ENCODE assay signal across 8 cellular contexts in the genomic region with DNA sequence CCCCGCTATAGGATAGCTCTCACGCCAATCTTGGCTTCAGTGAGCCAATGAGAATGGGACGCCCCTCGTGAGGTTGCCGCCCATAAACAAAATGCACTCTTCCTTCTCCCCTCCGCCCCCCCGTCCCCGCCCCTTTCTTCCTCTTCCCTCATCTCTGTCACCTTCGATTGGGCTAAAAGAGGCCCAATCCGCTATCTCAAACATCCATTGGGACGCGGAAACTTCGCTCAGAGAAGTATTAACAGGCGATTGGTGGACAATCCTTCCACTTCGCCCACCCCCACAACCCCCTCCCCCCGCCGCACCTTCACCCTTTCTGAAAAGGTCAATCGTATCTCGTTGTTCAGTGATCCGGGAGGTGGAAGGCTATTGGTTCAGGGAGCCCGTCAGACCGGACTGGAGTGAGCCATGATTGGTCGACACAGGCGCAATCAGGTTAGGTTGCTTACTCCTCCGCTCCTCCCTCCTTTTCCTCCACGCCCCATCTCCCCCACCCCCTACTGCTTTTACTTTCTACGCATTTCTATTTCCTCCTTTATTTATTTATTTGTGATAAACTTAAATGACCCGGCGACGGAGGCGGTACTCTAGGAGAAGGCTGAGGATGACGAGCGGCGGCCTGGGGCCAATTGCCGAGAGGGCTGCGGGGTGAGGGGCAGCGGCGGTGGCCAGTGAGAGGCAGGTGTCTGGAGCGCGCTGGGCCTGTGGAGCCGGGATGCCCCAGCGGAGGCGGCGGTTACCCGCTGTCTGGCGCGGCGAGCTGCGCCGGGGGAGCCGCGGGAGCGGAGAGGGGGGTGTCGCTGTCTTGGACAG. TPM values are rescaled to one million over a fixed set of nuclear protein-coding genes. Genes with fewer than 3 reads are reported as not detected.
DNase-seq lines count a peak whose midpoint lies in the region; ATAC-seq and TF ChIP-seq lines count a peak whose summit lies in the region.

No MANE protein-coding gene starts in this region.

- intact Hi-C loops in OCI-LY7 (cut with micrococcal nuclease; ENCODE audit: unreplicated experiment): loop anchor here (1.0 to 5.0 kb wide), 4 partner anchors 47 to 930 kb away; no protein-coding TSS in a partner anchor

- no TSS peak for BruUV-seq in OCI-LY7 (replicated peaks; lab: Mats Ljungman, UMichigan)

- peak; percentile 86 for ATAC-seq in GM21526 (IDR thresholded peaks at IDR 0.05; ENCODE audit: low FRiP score, unreplicated experiment)

- H3K79me2 ChIP-seq in OCI-LY7 (ENCODE audit: insufficient read depth, low read depth, low read length): no peaks in the 10 kb centered on the region

- no peak for TF ChIP-seq CTCF in OCI-LY7 (conservative IDR thresholded peaks at IDR 0.05; ENCODE audit: low read length)

- H3K4me3 ChIP-seq in OCI-LY7 (ENCODE audit: low read depth, low read length, poor library complexity, severe bottlenecking): peak overlapping the region; percentile 91

- peak overlapping the region; percentile 85 for H2AFZ ChIP-seq in OCI-LY7 (ENCODE audit: low read length)

- peak; percentile 100 for DNase-seq in DMS 273 (lab: John Stamatoyannopoulos, UW; ENCODE audit: unreplicated experiment)
- DNase-seq in HuH-7 (ENCODE audit: low spot score): peak; percentile 90
- peak; percentile 99 for DNase-seq in OCI-LY7 (ENCODE audit: low spot score)
- DNase-seq in activated T-cell treated with anti-CD3 and anti-CD28 coated beads for 4 hours: peak; percentile 96
- DNase-seq in epidermal melanocyte (ENCODE audit: insufficient read length, low spot score): peak; percentile 42
- DNase-seq in midbrain (lab: John Stamatoyannopoulos, UW): peak; percentile 100
- DNase-seq in stimulated activated CD8-positive, alpha-beta memory T cell treated with anti-CD3 and anti-CD28 coated beads, Interleukin-15, amount 100 ng/mL, for 48 hours (ENCODE audit: low read depth in 2 of 2): peak; percentile 90

- H3K4me2 ChIP-seq in OCI-LY7 (ENCODE audit: low read length): peak overlapping the region; percentile 91

- CTCF ChIA-PET in OCI-LY7 (lab: Charles Lee; ENCODE audit: unreplicated experiment): no interaction called here

- H3K27ac ChIP-seq in OCI-LY7 (ENCODE audit: low read depth, low read length, poor library complexity, severe bottlenecking): peak overlapping the region; percentile 64

- peaks cover 17% of the 10 kb centered on the region for H3K4me1 ChIP-seq in OCI-LY7 (ENCODE audit: insufficient read depth, low read length, poor library complexity, severe bottlenecking)

- H3K36me3 ChIP-seq in OCI-LY7 (ENCODE audit: insufficient read depth, low read length): no peaks in the 10 kb centered on the region

- POLR2A ChIA-PET in OCI-LY7 (lab: Charles Lee): interaction anchor here (0.6 to 0.9 kb wide), 4 partner anchors 518 to 1381 kb away, joined by 3 to 8 read pairs (median 3); no protein-coding TSS in a partner anchor

- H3K9me3 ChIP-seq in OCI-LY7 (ENCODE audit: low read length): no peaks in the 10 kb centered on the region

- H4K20me1 ChIP-seq in OCI-LY7 (ENCODE audit: insufficient read depth, low read length): no peaks in the 10 kb centered on the region

- no peaks in the 10 kb centered on the region for H3K9me2 ChIP-seq in OCI-LY7 (ENCODE audit: insufficient read depth, low read length)

RNA-seq across cellular contexts. Expression of gene ZBTB20, which starts 0.4 kb away (rescaled TPM):
- 2.7 and 5.5 TPM in 2 replicates for total RNA-seq in OCI-LY7 (2014; rRNA removed; shearing (Covaris generic))
- total RNA-seq in OCI-LY7 (2022): 11.5 and 11.8 TPM in 2 replicates

Comparison
In these comparisons a context has a peak if more than half of its experiments do, and no peak if none do; other contexts are left out.
1. Peak in every context shown above with its lines: DNase-seq, ATAC-seq, H3K4me3 ChIP-seq and H3K27ac ChIP-seq.
2. DNase-seq: peak in every context shown above with its lines; median percentile 100 in DMS 273; 100 in midbrain; 99 in OCI-LY7; 96 in activated T-cell treated with anti-CD3 and anti-CD28 coated beads for 4 hours; 90 in HuH-7; 90 in stimulated activated CD8-positive, alpha-beta memory T cell treated with anti-CD3 and anti-CD28 coated beads, Interleukin-15, amount 100 ng/mL, for 48 hours; 42 in epidermal melanocyte.